ENCODE assay signal across 8 cellular contexts in genomic region chr20:5000263-5001173, GRCh38. TPM values are rescaled to one million over a fixed set of nuclear protein-coding genes. Genes with fewer than 3 reads are reported as not detected.
DNase-seq lines count a peak whose midpoint lies in the region; ATAC-seq and TF ChIP-seq lines count a peak whose summit lies in the region.

No MANE protein-coding gene starts in this region.

- intact Hi-C loops in sigmoid colon (cut with DNase I) = loop anchor here (5.0 kb wide), 1 partner anchor 102 kb away; no protein-coding TSS in a partner anchor

- ATAC-seq in HG03025 (IDR thresholded peaks at IDR 0.05; ENCODE audit: low FRiP score, unreplicated experiment) (peak; percentile 24), HG02840 (IDR thresholded peaks at IDR 0.05; ENCODE audit: low FRiP score, unreplicated experiment) (no peak), HG03097 (IDR thresholded peaks at IDR 0.05; ENCODE audit: low FRiP score, unreplicated experiment) (no peak)

- WGBS in sigmoid colon, 2 donors = 3 to 6% methylated on average over 53 of the region's 53 CpGs

- in situ Hi-C loops in SK-MEL-5 (cut with HindIII; ENCODE audit: low pct_unique_long_range_greater_than_20kb, low sequenced_read_pairs) = no loop called here
- in situ Hi-C loops in brain microvascular endothelial cell (cut with HindIII; ENCODE audit: low pct_ligation_motif_present, low sequenced_read_pairs) = no loop called here

- H3K9me3 ChIP-seq in iPS-15b (ENCODE audit: control insufficient read depth, insufficient read depth, low read length) = no peaks in the 10 kb centered on the region
- no peaks in the 10 kb centered on the region for H3K9me3 ChIP-seq in sigmoid colon

- DNase-seq in GM10248 (ENCODE audit: extremely low spot score) (peak; percentile 37), SK-MEL-5 (ENCODE audit: low read depth, low spot score) (peak; percentile 55), brain microvascular endothelial cell (no peak), sigmoid colon (peak; percentile 81)

- H3K4me1 ChIP-seq in iPS-15b (ENCODE audit: control insufficient read depth, insufficient read depth, low read length) (peaks cover 14% of the 10 kb centered on the region), sigmoid colon (peaks cover 0 to 21% (median 13%) of the 10 kb centered on the region in 4 donors)

- CTCF ChIA-PET in GM10248 (lab: Yijun Ruan, JAX) = interaction anchor here (1.1 to 1.4 kb wide), 4 partner anchors 13 to 100 kb away, joined by 3 read pairs; no protein-coding TSS in a partner anchor

- TF ChIP-seq POLR2A in sigmoid colon (IDR thresholded peaks at IDR 0.05) = no peak

- POLR2A ChIA-PET in GM10248 (lab: Yijun Ruan, JAX) = interaction anchor here (0.5 to 0.6 kb wide), 2 partner anchors 12 to 1068 kb away, joined by 4 to 7 read pairs; no protein-coding TSS in a partner anchor

- TF ChIP-seq EP300 in sigmoid colon (IDR thresholded peaks at IDR 0.05) = no peak

- H3K36me3 ChIP-seq in brain microvascular endothelial cell (replicated peaks) (no peaks in the 10 kb centered on the region), iPS-15b (ENCODE audit: control insufficient read depth, insufficient read depth, low read length) (no peaks in the 10 kb centered on the region), sigmoid colon (no peaks in the 10 kb centered on the region)

- H3K27me3 ChIP-seq in brain microvascular endothelial cell (replicated peaks) (no peaks in the 10 kb centered on the region), iPS-15b (ENCODE audit: control insufficient read depth, insufficient read depth, low read length) (peaks cover 10% of the 10 kb centered on the region), sigmoid colon (no peaks in the 10 kb centered on the region)

- H3K27ac ChIP-seq in brain microvascular endothelial cell (no peak overlapping the region), sigmoid colon (peak overlapping the region; percentile 18 to 67 (median 36))

- no peak overlapping the region for H3K9ac ChIP-seq in iPS-15b (ENCODE audit: low read depth, low read length)

- TF ChIP-seq CTCF in GM10248 (IDR thresholded peaks at IDR 0.05; ENCODE audit: control extremely low read depth, extremely low read depth, low read depth, missing control alignments) = no peak
- no peak for TF ChIP-seq CTCF in brain microvascular endothelial cell (IDR thresholded peaks at IDR 0.05; ENCODE audit: low read depth, low read length, missing control alignments)
- no peak for TF ChIP-seq CTCF in sigmoid colon (IDR thresholded peaks at IDR 0.05)

- H3K4me3 ChIP-seq in brain microvascular endothelial cell (ENCODE audit: low read depth, low read length) (peak overlapping the region; percentile 68), iPS-15b (ENCODE audit: low read depth, low read length) (peak overlapping the region; percentile 73), sigmoid colon (peak overlapping the region; percentile 68 to 98 (median 88))

RNA-seq across cellular contexts. Expression of gene SLC23A2, which starts 0.8 kb away (rescaled TPM):
- 117 and 120 TPM in 2 replicates for total RNA-seq in SK-MEL-5 (2014; rRNA removed; shearing (Covaris generic))
- polyA plus RNA-seq in SK-MEL-5 (2015; cell fraction: cytosol; rRNA removed) = 159 and 217 TPM in 2 replicates
- polyA plus RNA-seq in SK-MEL-5 (2015; cell fraction: nucleus; rRNA removed) = 285 and 322 TPM in 2 replicates
- total RNA-seq in sigmoid colon = 10 to 100 TPM; 10.9 to 15.2 (median 12.9) TPM
- polyA plus RNA-seq in sigmoid colon = 1 to 10 TPM in 2 of 3 donors, under 1 TPM in 1; 0.60 to 6.1 (median 1.4) TPM
